ENCODE assay signal across 8 cellular contexts in genomic region chr13:40665754-40666057, GRCh38. TPM values are rescaled to one million over a fixed set of nuclear protein-coding genes. Genes with fewer than 3 reads are reported as not detected.
DNase-seq lines count a peak whose midpoint lies in the region; ATAC-seq and TF ChIP-seq lines count a peak whose summit lies in the region.

No MANE protein-coding gene starts in this region.

- peak; percentile 23 for DNase-seq in AG10803 (ENCODE audit: low read depth)
- DNase-seq in Panc1 (ENCODE audit: low read depth, low spot score) = no peak
- no peak for DNase-seq in MCF 10A (ENCODE audit: unreplicated experiment)
- peak in 1 of 2 experiments; percentile 27 for DNase-seq in mesothelial cell of epicardium (ENCODE audit: low spot score in 2 of 2, unreplicated experiment in 2 of 2)
- DNase-seq in tibial artery = no peak
- DNase-seq in T1000 (lab: John Stamatoyannopoulos, UW) = no peak

- intact Hi-C loops in Panc1 (cut with micrococcal nuclease; ENCODE audit: unreplicated experiment) (no loop called here), MCF 10A (cut with micrococcal nuclease) (loop anchor here (1.0 to 10.0 kb wide), 9 partner anchors 191 to 883 kb away; no protein-coding TSS in a partner anchor), tibial artery (cut with DNase I; ENCODE audit: low total_unique reads) (loop anchor here (10.0 kb wide), 1 partner anchor 191 kb away; no protein-coding TSS in a partner anchor)

- POLR2A ChIA-PET in Panc1 (lab: Charles Lee) (no interaction called here), MCF 10A (lab: Yijun Ruan, JAX) (interaction anchor here (0.7 to 4.8 kb wide), 14 partner anchors 21 to 607 kb away, joined by 3 to 54 read pairs (median 3); no protein-coding TSS in a partner anchor)

- H3K4me3 ChIP-seq in AG10803 (ENCODE audit: low read length) = peak overlapping the region; percentile 72
- peak overlapping the region; percentile 53 to 58 for H3K4me3 ChIP-seq in Panc1 (ENCODE audit: low read depth in 2 of 2, low read length in 2 of 2)
- peak overlapping the region; percentile 71 to 99 for H3K4me3 ChIP-seq in tibial artery

- BruUV-seq in Panc1 (replicated peaks; lab: Mats Ljungman, UMichigan) (no TSS peak), MCF 10A (replicated peaks; lab: Mats Ljungman, UMichigan) (no TSS peak)

- TF ChIP-seq CTCF in AG10803 (conservative IDR thresholded peaks at IDR 0.05; ENCODE audit: low read length) (no peak), Panc1 (IDR thresholded peaks at IDR 0.05) (no peak; the same call in 1 of the 2 replicates), MCF 10A (IDR thresholded peaks at IDR 0.05; ENCODE audit: unreplicated experiment) (no peak), mesothelial cell of epicardium (IDR thresholded peaks at IDR 0.05; ENCODE audit: unreplicated experiment) (no peak), tibial artery (IDR thresholded peaks at IDR 0.05) (no peak)

- in situ Hi-C loops in Panc1 (cut with HindIII; ENCODE audit: low pct_unique_long_range_greater_than_20kb, low sequenced_read_pairs) = no loop called here

- H3K36me3 Mint-ChIP-seq in MCF 10A (ENCODE audit: insufficient read depth, unreplicated experiment) (peaks cover 51% of the 10 kb centered on the region), mesothelial cell of epicardium (no peaks in the 10 kb centered on the region)

- H3K9me3 Mint-ChIP-seq in MCF 10A (ENCODE audit: unreplicated experiment) = no peaks in the 10 kb centered on the region
- no peaks in the 10 kb centered on the region for H3K9me3 Mint-ChIP-seq in mesothelial cell of epicardium

- H3K27ac ChIP-seq in Panc1 (ENCODE audit: low read length) (no peak overlapping the region), tibial artery (peak overlapping the region; percentile 97 to 100)

- ATAC-seq in GM21529 (IDR thresholded peaks at IDR 0.05; ENCODE audit: unreplicated experiment) = peak; percentile 5
- no peak; the same call in 1 of the 2 replicates for ATAC-seq in Panc1
- ATAC-seq in GM18858 (IDR thresholded peaks at IDR 0.05; ENCODE audit: unreplicated experiment) = no peak

- H3K27ac Mint-ChIP-seq in MCF 10A (ENCODE audit: low read depth, unreplicated experiment) = peak overlapping the region; percentile 79
- peak overlapping the region; percentile 90 for H3K27ac Mint-ChIP-seq in mesothelial cell of epicardium

- H3K27me3 Mint-ChIP-seq in MCF 10A (ENCODE audit: insufficient read depth, unreplicated experiment) (no peaks in the 10 kb centered on the region), mesothelial cell of epicardium (ENCODE audit: low read depth) (no peaks in the 10 kb centered on the region)

- H3K27me3 ChIP-seq in Panc1 (ENCODE audit: control insufficient read depth, insufficient read depth, low read length) (peaks cover 2% of the 10 kb centered on the region; the same call in 1 of the 2 replicates), tibial artery (no peaks in the 10 kb centered on the region)

- H3K4me3 Mint-ChIP-seq in MCF 10A (ENCODE audit: unreplicated experiment) = peak overlapping the region; percentile 90
- peak overlapping the region; percentile 86 for H3K4me3 Mint-ChIP-seq in mesothelial cell of epicardium

- no peaks in the 10 kb centered on the region; the same call in 1 of the 2 replicates for H3K36me3 ChIP-seq in Panc1 (ENCODE audit: control insufficient read depth, insufficient read depth, low read length)
- H3K36me3 ChIP-seq in tibial artery = no peaks in the 10 kb centered on the region

- CTCF ChIA-PET in Panc1 (lab: Charles Lee) = no interaction called here
- CTCF ChIA-PET in MCF 10A (lab: Yijun Ruan, JAX) = no interaction called here

- H3K9me3 ChIP-seq in Panc1 (ENCODE audit: control insufficient read depth, insufficient read depth, low read depth, low read length) (no peaks in the 10 kb centered on the region), tibial artery (no peaks in the 10 kb centered on the region)

- no peaks in the 10 kb centered on the region; the same call in 1 of the 2 replicates for H3K4me1 ChIP-seq in Panc1 (ENCODE audit: control insufficient read depth, insufficient read depth, low read length)
- peaks cover 0 to 44% (median 19%) of the 10 kb centered on the region in 4 donors for H3K4me1 ChIP-seq in tibial artery

- H3K4me1 Mint-ChIP-seq in MCF 10A (ENCODE audit: insufficient read depth, unreplicated experiment) (peaks cover 17% of the 10 kb centered on the region), mesothelial cell of epicardium (peaks cover 43% of the 10 kb centered on the region)

RNA-seq across cellular contexts. Expression of gene FOXO1, which starts 0.7 kb away (rescaled TPM):
- total RNA-seq in Panc1 (2021; ENCODE audit: unreplicated experiment) = 2.1 TPM
- 0.59 TPM for polyA plus RNA-seq in Panc1 (2012; ENCODE audit: insufficient read length)
- 37.1 and 37.7 TPM in 2 replicates for total RNA-seq in MCF 10A (2022)
- total RNA-seq in mesothelial cell of epicardium = 31.7 to 33.7 TPM (median 32.7 TPM) in 3 replicates

Comparison
In these comparisons a context has a peak if more than half of its experiments do, and no peak if none do; other contexts are left out.
1. RNA of gene FOXO1, which starts 0.7 kb away (total RNA-seq): 37.1 to 37.7 TPM in MCF 10A and 31.7 to 33.7 TPM in mesothelial cell of epicardium; 2.1 TPM in Panc1 (single experiment); every median in the first group is over 10 times any median in the second.
2. Peak in every context shown above with its lines, with median percentiles within 50 percentile points of each other: H3K4me3 ChIP-seq.